In the genomic region with DNA sequence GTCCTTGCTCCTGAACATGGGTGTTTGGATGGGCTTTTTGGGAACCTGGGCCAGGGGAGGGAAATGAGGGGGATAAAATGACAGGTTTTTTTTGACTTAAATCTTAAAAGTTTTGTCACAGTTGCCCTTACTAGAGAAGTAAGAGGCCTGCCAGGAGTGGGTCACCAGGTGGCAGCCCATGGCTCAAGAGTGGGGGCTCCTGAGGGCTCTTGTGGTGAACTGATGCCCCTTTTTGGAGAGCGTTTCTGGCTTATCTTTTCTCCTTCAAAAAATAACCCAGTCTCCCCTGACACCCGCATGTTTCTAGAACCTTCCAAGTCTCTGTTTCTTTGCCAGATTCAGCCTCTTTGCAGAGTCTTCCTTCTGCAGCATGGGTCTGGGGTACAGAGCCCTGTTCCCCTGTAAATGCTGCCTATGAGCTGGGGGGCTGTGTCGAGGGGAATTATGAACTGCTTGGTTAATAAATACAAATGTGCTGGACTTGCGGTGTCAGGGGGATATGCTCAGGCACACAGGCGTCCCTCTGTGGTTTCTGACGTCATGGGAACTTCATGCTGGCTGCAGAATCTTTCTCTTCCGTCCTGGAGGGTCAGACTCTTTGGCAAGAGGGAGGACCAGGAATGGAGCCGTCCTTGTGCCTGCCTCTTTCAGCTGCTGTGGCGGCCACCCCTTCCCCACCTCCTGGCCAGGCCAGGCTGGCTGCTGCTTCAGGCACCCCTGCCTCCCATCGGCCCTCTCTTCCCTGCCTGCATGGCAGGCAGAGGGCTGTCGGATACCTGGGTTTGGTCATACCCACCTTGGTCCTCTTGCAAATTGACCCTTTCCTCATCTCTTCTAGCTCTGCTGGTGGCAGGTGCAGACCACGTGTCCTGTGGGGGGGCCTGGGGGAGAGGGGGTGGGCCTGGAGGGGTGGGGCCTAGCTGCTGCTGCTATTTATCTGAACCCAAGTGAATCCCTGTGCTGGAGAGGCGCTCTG, we compare ENCODE assay signal across 8 cellular contexts. TPM values are rescaled to one million over a fixed set of nuclear protein-coding genes. Genes with fewer than 3 reads are reported as not detected.
A peak's percentile ranks its signal among the peaks of the same experiment; 100 is the strongest.
DNase-seq lines count a peak whose midpoint lies in the region; ATAC-seq and TF ChIP-seq lines count a peak whose summit lies in the region.

No MANE protein-coding gene starts in this region.

- H3K4me1 Mint-ChIP-seq in memory B cell, result peaks cover 28% of the 10 kb centered on the region

- H3K4me2 ChIP-seq in SK-N-SH, result peak overlapping the region; percentile 95

- WGBS in SK-N-SH (ENCODE audit: low lambda C conversion rate), result 51% methylated on average over 12 of the region's 13 CpGs
- WGBS in ectodermal cell, 2 experiments, result 62 to 63% methylated on average over 12 to 13 of the region's 13 CpGs
- WGBS in thymus, result 27% methylated on average over 13 of the region's 13 CpGs

- H3K9ac ChIP-seq in SK-N-SH, result peak overlapping the region; percentile 99

- no peak overlapping the region for H2AFZ ChIP-seq in SK-N-SH (ENCODE audit: low read depth)

- H3K36me3 ChIP-seq in SK-N-SH (replicated peaks in 1 of 2; ENCODE audit: control insufficient read depth in 1 of 2, insufficient read depth in 2 of 2, low read length in 1 of 2) (peaks cover 26 to 30% of the 10 kb centered on the region in 2 experiments), ectodermal cell (ENCODE audit: control insufficient read depth, insufficient read depth, low read length) (peaks cover 18% of the 10 kb centered on the region), thymus (ENCODE audit: control insufficient read depth, insufficient read depth) (peaks cover 49% of the 10 kb centered on the region)

- peak overlapping the region; percentile 93 for H3K27ac Mint-ChIP-seq in memory B cell

- CTCF ChIA-PET in SK-N-SH (lab: Yijun Ruan, JAX), result interaction anchor here (0.9 to 10.9 kb wide), 16 partner anchors 9 to 904 kb away, joined by 3 to 235 read pairs (median 10); a partner anchor contains a TSS

- no peaks in the 10 kb centered on the region for H4K20me1 ChIP-seq in SK-N-SH (ENCODE audit: insufficient read depth)

- no peaks in the 10 kb centered on the region for H3K9me3 Mint-ChIP-seq in memory B cell

- H3K4me3 ChIP-seq in SK-N-SH (ENCODE audit: low read depth in 2 of 2, low read length in 1 of 2) (peak overlapping the region; percentile 50 to 53; a peak in 2 of 4 replicates), ectodermal cell (ENCODE audit: insufficient read depth, low read depth, low read length) (peak overlapping the region; percentile 46), thymus (ENCODE audit: low read length) (peak overlapping the region; percentile 3)

- TF ChIP-seq EP300 in SK-N-SH (IDR thresholded peaks at IDR 0.05; ENCODE audit: borderline replicate concordance in 1 of 2, low read depth in 1 of 2, low read length in 1 of 2), result no peak

- H3K79me2 ChIP-seq in SK-N-SH (ENCODE audit: insufficient read depth), result peaks cover 53% of the 10 kb centered on the region

- peaks cover 53 to 69% of the 10 kb centered on the region in 2 experiments; a peak in 3 of 4 replicates for H3K4me1 ChIP-seq in SK-N-SH (ENCODE audit: control insufficient read depth in 1 of 2, insufficient read depth in 2 of 2, low read depth in 1 of 2, low read length in 1 of 2)
- peaks cover 60% of the 10 kb centered on the region for H3K4me1 ChIP-seq in ectodermal cell (ENCODE audit: control insufficient read depth, insufficient read depth, low read length)
- peaks cover 33% of the 10 kb centered on the region for H3K4me1 ChIP-seq in thymus (ENCODE audit: control insufficient read depth, insufficient read depth, low read length)

- peaks cover 5% of the 10 kb centered on the region for H3K36me3 Mint-ChIP-seq in memory B cell

- H3K27ac ChIP-seq in SK-N-SH (ENCODE audit: low read depth in 2 of 2, low read length in 1 of 2) (peak overlapping the region; percentile 99 to 100), ectodermal cell (ENCODE audit: insufficient read depth, low read depth, low read length, poor library complexity, severe bottlenecking) (peak overlapping the region; percentile 99), thymus (ENCODE audit: low read depth) (peak overlapping the region; percentile 93)

- no peaks in the 10 kb centered on the region for H3K27me3 ChIP-seq in SK-N-SH (ENCODE audit: insufficient read depth)
- no peaks in the 10 kb centered on the region for H3K27me3 ChIP-seq in ectodermal cell (ENCODE audit: control insufficient read depth, insufficient read depth, low read length, poor library complexity, severe bottlenecking)
- H3K27me3 ChIP-seq in thymus (ENCODE audit: control insufficient read depth, insufficient read depth), result no peaks in the 10 kb centered on the region

- no peaks in the 10 kb centered on the region for H3K27me3 Mint-ChIP-seq in memory B cell

- no peaks in the 10 kb centered on the region for H3K9me2 ChIP-seq in SK-N-SH

- TF ChIP-seq CTCF in SK-N-SH (IDR thresholded peaks at IDR 0.05), result no peak

- POLR2A ChIA-PET in SK-N-SH (lab: Yijun Ruan, JAX), result interaction anchor here (0.5 to 2.0 kb wide), 6 partner anchors 10 to 485 kb away, joined by 3 to 7 read pairs (median 4); a partner anchor contains a TSS

- DNase-seq in COLO829 (ENCODE audit: low spot score) (peak; percentile 82), HCEC 1CT (peak; percentile 86), SK-N-SH (no peak), memory B cell (ENCODE audit: low spot score in 2 of 2) (no peak), SK-N-DZ (ENCODE audit: low spot score) (no peak)

- ATAC-seq in memory B cell (ENCODE audit: low read depth) (no peak), GM19395 (IDR thresholded peaks at IDR 0.05; ENCODE audit: unreplicated experiment) (no peak)

- H3K4me3 Mint-ChIP-seq in memory B cell, result peak overlapping the region; percentile 86

- H3K9me3 ChIP-seq in SK-N-SH (no peaks in the 10 kb centered on the region), ectodermal cell (ENCODE audit: control insufficient read depth, low read length) (no peaks in the 10 kb centered on the region), thymus (ENCODE audit: control insufficient read depth) (peaks cover 1% of the 10 kb centered on the region)

- H3F3A ChIP-seq in SK-N-SH (replicated peaks; ENCODE audit: insufficient read depth), result peaks cover 34% of the 10 kb centered on the region

- no peak for TF ChIP-seq RAD21 in SK-N-SH (IDR thresholded peaks at IDR 0.05; ENCODE audit: low read length)

TF ChIP-seq in SK-N-SH, 30 proteins besides CTCF, POLR2A, EP300 and RAD21:
- no peak for TF ChIP-seq TCF12 (IDR thresholded peaks at IDR 0.05)
- TF ChIP-seq EZH2phosphoT487 (IDR thresholded peaks at IDR 0.05; ENCODE audit: borderline replicate concordance, low read depth), result no peak
- no peak for TF ChIP-seq SMC3 (IDR thresholded peaks at IDR 0.05; ENCODE audit: low read depth, low read length)
- TF ChIP-seq, protein P1, sequence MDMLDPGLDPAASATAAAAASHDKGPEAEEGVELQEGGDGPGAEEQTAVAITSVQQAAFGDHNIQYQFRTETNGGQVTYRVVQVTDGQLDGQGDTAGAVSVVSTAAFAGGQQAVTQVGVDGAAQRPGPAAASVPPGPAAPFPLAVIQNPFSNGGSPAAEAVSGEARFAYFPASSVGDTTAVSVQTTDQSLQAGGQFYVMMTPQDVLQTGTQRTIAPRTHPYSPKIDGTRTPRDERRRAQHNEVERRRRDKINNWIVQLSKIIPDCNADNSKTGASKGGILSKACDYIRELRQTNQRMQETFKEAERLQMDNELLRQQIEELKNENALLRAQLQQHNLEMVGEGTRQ (IDR thresholded peaks at IDR 0.05; ENCODE audit: borderline replicate concordance, low read depth, low read length), result no peak
- TF ChIP-seq POLR2AphosphoS5 (IDR thresholded peaks at IDR 0.05; ENCODE audit: low read depth, low read length), result 0 out of 2 replicates have a peak, but pooled peaks have one; percentile 11
- TF ChIP-seq, protein P2, sequence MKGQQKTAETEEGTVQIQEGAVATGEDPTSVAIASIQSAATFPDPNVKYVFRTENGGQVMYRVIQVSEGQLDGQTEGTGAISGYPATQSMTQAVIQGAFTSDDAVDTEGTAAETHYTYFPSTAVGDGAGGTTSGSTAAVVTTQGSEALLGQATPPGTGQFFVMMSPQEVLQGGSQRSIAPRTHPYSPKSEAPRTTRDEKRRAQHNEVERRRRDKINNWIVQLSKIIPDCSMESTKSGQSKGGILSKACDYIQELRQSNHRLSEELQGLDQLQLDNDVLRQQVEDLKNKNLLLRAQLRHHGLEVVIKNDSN (IDR thresholded peaks at IDR 0.05; ENCODE audit: borderline replicate concordance, low read depth), result peak; percentile 49; the same call in 1 of the 2 replicates
- TF ChIP-seq, protein P3, sequence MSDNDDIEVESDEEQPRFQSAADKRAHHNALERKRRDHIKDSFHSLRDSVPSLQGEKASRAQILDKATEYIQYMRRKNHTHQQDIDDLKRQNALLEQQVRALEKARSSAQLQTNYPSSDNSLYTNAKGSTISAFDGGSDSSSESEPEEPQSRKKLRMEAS (IDR thresholded peaks at IDR 0.05; ENCODE audit: low read depth), result peak; percentile 23
- no peak for TF ChIP-seq NFIC (IDR thresholded peaks at IDR 0.05; ENCODE audit: borderline replicate concordance)

RNA-seq across cellular contexts. Expression of a gene that starts 30.1 kb away (rescaled TPM):
- polyA plus RNA-seq in SK-N-SH (2012; rRNA removed) (130 and 149 TPM in 2 replicates), thymus (70.1 TPM)
- 92.2 and 118 TPM in 2 replicates for polyA plus RNA-seq in SK-N-SH (2012; cell fraction: cytosol; rRNA removed)
- polyA plus RNA-seq in SK-N-SH (2012; cell fraction: nucleus; rRNA removed), result 127 and 164 TPM in 2 replicates
- 169 TPM for polyA plus RNA-seq in ectodermal cell (2013, experiment 1 of 4)
- 180 TPM for polyA plus RNA-seq in ectodermal cell (2013, experiment 2 of 4)
- 125 TPM for polyA plus RNA-seq in ectodermal cell (2013, experiment 3 of 4)
- polyA plus RNA-seq in ectodermal cell (2013, experiment 4 of 4), result 143 TPM
- 85.6 and 97.8 TPM in 2 replicates for polyA plus RNA-seq in SK-N-DZ (2014; cell fraction: cytosol; rRNA removed)
- polyA plus RNA-seq in SK-N-DZ (2014; cell fraction: nucleus; rRNA removed), result 55.4 and 62.5 TPM in 2 replicates

RNA-seq across cellular contexts. Expression of a gene that starts 30.8 kb away (rescaled TPM):
- polyA plus RNA-seq in SK-N-SH (2012; rRNA removed) (29.7 and 44.5 TPM in 2 replicates), thymus (9.4 TPM)
- polyA plus RNA-seq in SK-N-SH (2012; cell fraction: cytosol; rRNA removed), result 20.8 and 32.9 TPM in 2 replicates
- 59.3 and 67.2 TPM in 2 replicates for polyA plus RNA-seq in SK-N-SH (2012; cell fraction: nucleus; rRNA removed)
- polyA plus RNA-seq in ectodermal cell (2013, experiment 1 of 4), result 17.3 TPM
- polyA plus RNA-seq in ectodermal cell (2013, experiment 2 of 4), result 14.2 TPM
- polyA plus RNA-seq in ectodermal cell (2013, experiment 3 of 4), result 17.3 TPM
- 17.7 TPM for polyA plus RNA-seq in ectodermal cell (2013, experiment 4 of 4)
- polyA plus RNA-seq in SK-N-DZ (2014; cell fraction: cytosol; rRNA removed), result 8.2 and 10.7 TPM in 2 replicates
- 6.2 and 8.7 TPM in 2 replicates for polyA plus RNA-seq in SK-N-DZ (2014; cell fraction: nucleus; rRNA removed)

RNA-seq across cellular contexts. Expression of a gene that starts 36.7 kb away (rescaled TPM):
- polyA plus RNA-seq in SK-N-SH (2012; rRNA removed) (8.9 and 16.2 TPM in 2 replicates), thymus (13.7 TPM)
- polyA plus RNA-seq in SK-N-SH (2012; cell fraction: cytosol; rRNA removed), result 6.6 and 9.6 TPM in 2 replicates
- polyA plus RNA-seq in SK-N-SH (2012; cell fraction: nucleus; rRNA removed), result 22.0 and 25.7 TPM in 2 replicates
- 20.7 TPM for polyA plus RNA-seq in ectodermal cell (2013, experiment 1 of 4)
- polyA plus RNA-seq in ectodermal cell (2013, experiment 2 of 4), result 13.6 TPM
- polyA plus RNA-seq in ectodermal cell (2013, experiment 3 of 4), result 25.1 TPM
- 22.6 TPM for polyA plus RNA-seq in ectodermal cell (2013, experiment 4 of 4)
- 9.9 and 14.8 TPM in 2 replicates for polyA plus RNA-seq in SK-N-DZ (2014; cell fraction: cytosol; rRNA removed)
- polyA plus RNA-seq in SK-N-DZ (2014; cell fraction: nucleus; rRNA removed), result 9.8 and 11.9 TPM in 2 replicates

Comparison
In these comparisons a context has a peak if more than half of its experiments do, and no peak if none do; other contexts are left out.
1. DNase-seq: peak in COLO829 (single experiment) and HCEC 1CT (single experiment); none in SK-N-SH (single experiment), memory B cell (0 of 2) and SK-N-DZ (single experiment).
2. Peak in every context shown above with its lines, with median percentiles within 50 percentile points of each other: H3K27ac ChIP-seq and H3K4me3 ChIP-seq.